Comparison of ENCODE assay signal across 1 cellular context in genomic region chr4:39353478-39354177, GRCh38.
TF ChIP-seq lines count a peak whose summit lies in the region.

No MANE protein-coding gene starts in this region.

TF ChIP-seq in GM12878, 131 proteins besides CTCF, POLR2A, EP300 and RAD21 (continued from another document and continues in another):
- TF ChIP-seq NKRF (conservative IDR thresholded peaks at IDR 0.05) (no peak), HDGF (IDR thresholded peaks at IDR 0.05) (no peak), SIN3A (IDR thresholded peaks at IDR 0.05; ENCODE audit: low read depth, low read length) (no peak), TAF1 (IDR thresholded peaks at IDR 0.05; ENCODE audit: borderline replicate concordance, low read depth, low read length) (no peak), SP1 (IDR thresholded peaks at IDR 0.05; ENCODE audit: low read depth, low read length) (no peak), MAX (IDR thresholded peaks at IDR 0.05; ENCODE audit: low read depth, low read length) (no peak), PRDM15 (CRISPR knock-in tag; IDR thresholded peaks at IDR 0.05) (no peak), NRF1 (conservative IDR thresholded peaks at IDR 0.05; ENCODE audit: low read depth, low read length) (no peak), ZBTB4 (CRISPR knock-in tag; IDR thresholded peaks at IDR 0.05) (no peak), BRCA1 (IDR thresholded peaks at IDR 0.05; ENCODE audit: low read depth, low read length) (no peak), JUND (IDR thresholded peaks at IDR 0.05; ENCODE audit: low read depth, low read length) (peak; percentile 90), CUX1 (IDR thresholded peaks at IDR 0.05; ENCODE audit: insufficient replicate concordance, low read depth, low read length) (peak; percentile 72), ZNF24 (IDR thresholded peaks at IDR 0.05) (peak; percentile 78; the same call in 1 of the 2 replicates), NFXL1 (IDR thresholded peaks at IDR 0.05; ENCODE audit: borderline replicate concordance) (no peak), CHD2 (IDR thresholded peaks at IDR 0.05; ENCODE audit: borderline replicate concordance, low read depth, low read length) (no peak), BCL3 (IDR thresholded peaks at IDR 0.05; ENCODE audit: borderline replicate concordance, insufficient read depth, low read depth, low read length, poor library complexity, severe bottlenecking) (peak; percentile 20), SIX5 (IDR thresholded peaks at IDR 0.05; ENCODE audit: low read depth, low read length, severe bottlenecking) (no peak), CREB1 (IDR thresholded peaks at IDR 0.05; ENCODE audit: low read depth) (peak; percentile 56; the same call in 1 of the 2 replicates), LARP7 (IDR thresholded peaks at IDR 0.05) (no peak), CBX5 (IDR thresholded peaks at IDR 0.05; ENCODE audit: low read depth) (peak; percentile 36; the same call in 1 of the 2 replicates), CEBPB (IDR thresholded peaks at IDR 0.05; ENCODE audit: borderline replicate concordance in 1 of 2, low read depth in 2 of 2, low read length in 2 of 2) (peak in 1 of 2 experiments; percentile 87; a peak in 1 of 4 replicates), DPF2 (IDR thresholded peaks at IDR 0.05) (peak; percentile 91), GABPA (IDR thresholded peaks at IDR 0.05; ENCODE audit: low read depth) (peak; percentile 60; the same call in 1 of the 2 replicates), SMARCA5 (IDR thresholded peaks at IDR 0.05) (peak; percentile 70; the same call in 1 of the 2 replicates), TARDBP (IDR thresholded peaks at IDR 0.05; ENCODE audit: borderline replicate concordance) (no peak), POU2F2 (IDR thresholded peaks at IDR 0.05; ENCODE audit: borderline replicate concordance, low read depth, low read length) (0 out of 3 replicates have a peak, but pooled peaks have one; percentile 12), JUNB (IDR thresholded peaks at IDR 0.05) (peak; percentile 96), ZNF622 (IDR thresholded peaks at IDR 0.05) (no peak), ESRRA (IDR thresholded peaks at IDR 0.05; ENCODE audit: low read length) (no peak), CEBPZ (IDR thresholded peaks at IDR 0.05; ENCODE audit: low read depth, low read length) (no peak), YBX1 (IDR thresholded peaks at IDR 0.05) (no peak), ZBTB40 (IDR thresholded peaks at IDR 0.05; ENCODE audit: borderline replicate concordance) (peak; percentile 93), CBX3 (IDR thresholded peaks at IDR 0.05; ENCODE audit: borderline replicate concordance, low read depth) (no peak), ZNF274 (IDR thresholded peaks at IDR 0.05; ENCODE audit: insufficient read depth, insufficient read length) (no peak)
